In genomic region chr18:44679056-44679911, GRCh38 we compare ENCODE assay signal across 8 cellular contexts. TPM values are rescaled to one million over a fixed set of nuclear protein-coding genes. Genes with fewer than 3 reads are reported as not detected.
DNase-seq lines count a peak whose midpoint lies in the region; ATAC-seq and TF ChIP-seq lines count a peak whose summit lies in the region.

No MANE protein-coding gene starts in this region.

- H3K9me3 ChIP-seq in Peyer's patch (no peaks in the 10 kb centered on the region), neuronal stem cell (replicated peaks in 1 of 2; ENCODE audit: control insufficient read depth in 2 of 2, insufficient read depth in 1 of 2, low read depth in 1 of 2, low read length in 2 of 2) (no peaks in the 10 kb centered on the region)

- peak; percentile 43 to 77 for TF ChIP-seq POLR2A in Peyer's patch (IDR thresholded peaks at IDR 0.05)

- H3K27me3 ChIP-seq in Peyer's patch, result no peaks in the 10 kb centered on the region
- no peaks in the 10 kb centered on the region for H3K27me3 ChIP-seq in neuronal stem cell (ENCODE audit: control insufficient read depth in 3 of 3, insufficient read depth in 3 of 3, low read depth in 1 of 3, low read length in 3 of 3)

- no peak overlapping the region for H2BK12ac ChIP-seq in neuronal stem cell (ENCODE audit: low read length)

- H3K27ac ChIP-seq in Peyer's patch, result peak overlapping the region; percentile 86 to 95 (median 93)
- H3K27ac ChIP-seq in neuronal stem cell (replicated peaks; ENCODE audit: low read length), result peak overlapping the region; percentile 88

- no peak overlapping the region for H2BK15ac ChIP-seq in neuronal stem cell (ENCODE audit: low read length)

- no peak overlapping the region for H2BK120ac ChIP-seq in neuronal stem cell (ENCODE audit: low read depth, low read length)

- no peaks in the 10 kb centered on the region for H3K79me1 ChIP-seq in neuronal stem cell (ENCODE audit: low read depth, low read length)

- peak overlapping the region; percentile 67 for H3K4me2 ChIP-seq in neuronal stem cell (ENCODE audit: insufficient read depth, low read length, poor library complexity, severe bottlenecking)

- H2BK5ac ChIP-seq in neuronal stem cell (ENCODE audit: low read length), result peak overlapping the region; percentile 82

- H3K23ac ChIP-seq in neuronal stem cell (ENCODE audit: low read depth, low read length, poor library complexity), result peak overlapping the region; percentile 18

- DNase-seq in EH (ENCODE audit: low read depth) (peak; percentile 85), KG1 (lab: John Stamatoyannopoulos, UW) (peak; percentile 56), Peyer's patch (peak; percentile 86 to 94 (median 88)), foreskin melanocyte (peak; percentile 62), neuronal stem cell (ENCODE audit: low spot score) (peak; percentile 65), superior temporal gyrus (ENCODE audit: extremely low spot score) (peak; percentile 86)
- DNase-seq in activated gamma-delta T cell treated with anti-CD3 and anti-CD28 coated beads, Interleukin-2, amount 50 U/mL, for 16 hours (ENCODE audit: low read depth), result peak; percentile 46

- H4K8ac ChIP-seq in neuronal stem cell (ENCODE audit: low read depth, low read length), result no peak overlapping the region

- H3K36me3 ChIP-seq in Peyer's patch, result no peaks in the 10 kb centered on the region
- no peaks in the 10 kb centered on the region for H3K36me3 ChIP-seq in neuronal stem cell (replicated peaks in 1 of 2; ENCODE audit: control insufficient read depth in 2 of 2, insufficient read depth in 2 of 2, low read length in 2 of 2)

- TF ChIP-seq CTCF in Peyer's patch (IDR thresholded peaks at IDR 0.05), result peak; percentile 26 to 77 (median 68)

- peak overlapping the region; percentile 93 for H3K9ac ChIP-seq in neuronal stem cell (ENCODE audit: low read depth, low read length, poor library complexity)

- H3K4me3 ChIP-seq in Peyer's patch (peak overlapping the region; percentile 71 to 78 (median 74)), neuronal stem cell (ENCODE audit: low read length in 2 of 2) (peak overlapping the region; percentile 80 to 95)

- H4K91ac ChIP-seq in neuronal stem cell (ENCODE audit: low read depth, low read length, poor library complexity), result peak overlapping the region; percentile 74

- no peak overlapping the region for H3K4ac ChIP-seq in neuronal stem cell (ENCODE audit: low read length)

- H3K4me1 ChIP-seq in Peyer's patch (peaks cover 0 to 3% (median 0%) of the 10 kb centered on the region in 4 donors), neuronal stem cell (ENCODE audit: control insufficient read depth in 2 of 2, insufficient read depth in 1 of 2, low read depth in 1 of 2, low read length in 2 of 2) (peaks cover 16 to 19% of the 10 kb centered on the region in 2 donors)

- peak overlapping the region; percentile 90 for H2AFZ ChIP-seq in neuronal stem cell (ENCODE audit: low read length)

- H3K14ac ChIP-seq in neuronal stem cell (ENCODE audit: low read length), result no peak overlapping the region

- WGBS in neuronal stem cell (ENCODE audit: extremely low coverage in 2 of 2, insufficient read length in 2 of 2, insufficient replicate concordance in 1 of 2), 2 donors, result no CpG with 5 or more reads among the region's 102 CpGs

- H3K18ac ChIP-seq in neuronal stem cell (ENCODE audit: low read length), result peak overlapping the region; percentile 98

- H2AK5ac ChIP-seq in neuronal stem cell (ENCODE audit: low read depth, low read length), result no peak overlapping the region

- ATAC-seq in GM21737 (IDR thresholded peaks at IDR 0.05; ENCODE audit: unreplicated experiment), result peak; percentile 87

RNA-seq across cellular contexts. Expression of gene SETBP1, which starts 1.4 kb away (rescaled TPM):
- 10 to 100 TPM in 3 of 4 donors, 1 to 10 TPM in 1; 3.3 to 86.6 (median 16.3) TPM for total RNA-seq in Peyer's patch
- polyA plus RNA-seq in neuronal stem cell (2013, experiment 1 of 2), result 4.7 TPM
- 4.8 TPM for polyA plus RNA-seq in neuronal stem cell (2013, experiment 2 of 2)

Comparison
In these comparisons a context has a peak if more than half of its experiments do, and no peak if none do; other contexts are left out.
1. Peak in every context shown above with its lines: DNase-seq, ATAC-seq, H3K4me3 ChIP-seq and H3K27ac ChIP-seq.